12 cellular contexts compared by ENCODE assay signal in the genomic region with DNA sequence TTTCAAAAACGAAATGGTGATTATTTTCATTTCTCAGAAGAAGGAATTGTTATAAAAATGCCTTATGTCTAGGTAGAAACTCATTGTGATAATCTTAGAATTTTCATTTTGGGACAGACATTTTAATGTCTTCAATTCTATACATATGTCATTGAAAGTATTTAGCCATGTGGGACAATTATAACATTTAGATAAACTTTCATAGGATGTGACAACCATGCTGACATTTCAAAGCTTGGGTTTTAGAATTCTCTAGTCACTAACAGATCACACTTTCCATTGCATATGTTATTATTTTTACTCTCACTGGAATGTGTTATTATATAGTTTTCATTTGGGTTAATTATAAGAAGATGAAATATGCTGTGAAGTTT. TPM values are rescaled to one million over a fixed set of nuclear protein-coding genes. Genes with fewer than 3 reads are reported as not detected.
DNase-seq lines count a peak whose midpoint lies in the region; ATAC-seq and TF ChIP-seq lines count a peak whose summit lies in the region.
"Had no signal": no experiment of that assay in that cellular context is flagged by ENCODE, and none has a peak within 500 bp of the region (broad histone marks: within the 10 kb centered on the region; RNA-seq: fewer than 3 reads in every experiment).

No MANE protein-coding gene starts in this region.

- H3K27ac ChIP-seq in SU-DHL-6 (ENCODE audit: low read depth, low read length) (peak overlapping the region; percentile 79), esophagus squamous epithelium (peak overlapping the region; percentile 69 to 86 (median 78)), tibial nerve (peak overlapping the region in 3 of 4 donors; percentile 10 to 43 (median 21))

- H3K9ac ChIP-seq in SU-DHL-6 (ENCODE audit: low read length), result 0 out of 2 replicates have a peak overlapping the region, but pooled peaks have one; percentile 2

- H3K36me3 Mint-ChIP-seq in activated naive CD4-positive, alpha-beta T cell treated with anti-CD3 and anti-CD28 coated beads for 36 hours (ENCODE audit: low read depth), result peaks cover 97% of the 10 kb centered on the region

- ATAC-seq in GM18870 (IDR thresholded peaks at IDR 0.05; ENCODE audit: unreplicated experiment) (no peak), GM18858 (IDR thresholded peaks at IDR 0.05; ENCODE audit: unreplicated experiment) (no peak)

- H3K36me3 ChIP-seq in SU-DHL-6 (ENCODE audit: low read length) (peaks cover 67% of the 10 kb centered on the region), esophagus squamous epithelium (peaks cover 0 to 9% (median 0%) of the 10 kb centered on the region in 3 donors), tibial nerve (peaks cover 0 to 14% (median 0%) of the 10 kb centered on the region in 3 donors)

- no peak overlapping the region for H2AFZ ChIP-seq in SU-DHL-6 (ENCODE audit: low read depth, low read length, severe bottlenecking)

- H3K79me2 ChIP-seq in SU-DHL-6 (ENCODE audit: insufficient read depth, low read length), result peaks cover 22% of the 10 kb centered on the region

- no peaks in the 10 kb centered on the region for H3K27me3 Mint-ChIP-seq in activated naive CD4-positive, alpha-beta T cell treated with anti-CD3 and anti-CD28 coated beads for 36 hours (ENCODE audit: low read depth)

- 15 to 44% methylated on average over 1 of the region's 1 CpG for WGBS in esophagus squamous epithelium, 2 donors
- 75 to 83% methylated on average over 1 of the region's 1 CpG for WGBS in tibial nerve, 2 donors

- no peaks in the 10 kb centered on the region for H4K20me1 ChIP-seq in SU-DHL-6 (ENCODE audit: low read depth, low read length)

- intact Hi-C loops in activated naive CD4-positive, alpha-beta T cell treated with anti-CD3 and anti-CD28 coated beads for 36 hours (cut with micrococcal nuclease), result loop anchor here (1.0 kb wide), 4 partner anchors 19 to 391 kb away; no protein-coding TSS in a partner anchor
- intact Hi-C loops in esophagus squamous epithelium (cut with DNase I), result no loop called here

- CTCF ChIA-PET in activated naive CD4-positive, alpha-beta T cell treated with anti-CD3 and anti-CD28 coated beads for 36 hours (lab: Charles Lee), result interaction anchor here (0.7 to 8.8 kb wide), 13 partner anchors 12 to 98 kb away, joined by 3 to 113 read pairs (median 4); no protein-coding TSS in a partner anchor

- no peak for TF ChIP-seq POLR2A in esophagus squamous epithelium (IDR thresholded peaks at IDR 0.05)
- no peak for TF ChIP-seq POLR2A in tibial nerve (IDR thresholded peaks at IDR 0.05)

- TF ChIP-seq EP300 in tibial nerve (IDR thresholded peaks at IDR 0.05), result no peak

- TF ChIP-seq CTCF in SU-DHL-6 (IDR thresholded peaks at IDR 0.05; ENCODE audit: insufficient read depth, low read length, poor library complexity, severe bottlenecking), result no peak
- no peak for TF ChIP-seq CTCF in esophagus squamous epithelium (IDR thresholded peaks at IDR 0.05)
- TF ChIP-seq CTCF in tibial nerve (IDR thresholded peaks at IDR 0.05), result no peak

- peak overlapping the region; percentile 93 for H3K4me2 ChIP-seq in SU-DHL-6 (ENCODE audit: low read depth, low read length, poor library complexity, severe bottlenecking)

- H3F3A ChIP-seq in SU-DHL-6 (ENCODE audit: insufficient read depth), result peaks cover 45% of the 10 kb centered on the region

- H3K27me3 ChIP-seq in SU-DHL-6 (ENCODE audit: low read length) (no peaks in the 10 kb centered on the region), esophagus squamous epithelium (no peaks in the 10 kb centered on the region), tibial nerve (no peaks in the 10 kb centered on the region)

- DNase-seq in activated naive CD4-positive, alpha-beta T cell treated with anti-CD3 and anti-CD28 coated beads for 36 hours, result no peak
- DNase-seq in activated naive CD4-positive, alpha-beta T cell (lab: John Stamatoyannopoulos, UW), result no peak
- DNase-seq in esophagus squamous epithelium (lab: John Stamatoyannopoulos, UW), result no peak
- no peak for DNase-seq in tibial nerve (ENCODE audit: low spot score in 2 of 2)
- DNase-seq in HuH-7.5 (ENCODE audit: low spot score), result no peak
- DNase-seq: NCI-H1694 treated with DMSO at 0.1 percent for 48 hours, NCI-H82 had no signal

- H3K4me3 ChIP-seq in SU-DHL-6 (ENCODE audit: insufficient read depth, low read length, poor library complexity, severe bottlenecking) (peak overlapping the region; percentile 4), esophagus squamous epithelium (no peak overlapping the region), tibial nerve (no peak overlapping the region)

- no peaks in the 10 kb centered on the region for H3K9me2 ChIP-seq in SU-DHL-6 (replicated peaks; ENCODE audit: insufficient read depth, low read length)

- H3K4me1 ChIP-seq in esophagus squamous epithelium (peaks cover 5 to 51% (median 8%) of the 10 kb centered on the region in 3 donors), tibial nerve (peaks cover 0 to 21% (median 4%) of the 10 kb centered on the region in 4 donors)

- H3K4me1 Mint-ChIP-seq in activated naive CD4-positive, alpha-beta T cell treated with anti-CD3 and anti-CD28 coated beads for 36 hours (ENCODE audit: low read depth), result peaks cover 67% of the 10 kb centered on the region

- H3K27ac Mint-ChIP-seq in activated naive CD4-positive, alpha-beta T cell treated with anti-CD3 and anti-CD28 coated beads for 36 hours, result peak overlapping the region; percentile 98
- H3K27ac Mint-ChIP-seq: progenitor cell of endocrine pancreas had no signal

- peak overlapping the region; percentile 96 for H3K4me3 Mint-ChIP-seq in activated naive CD4-positive, alpha-beta T cell treated with anti-CD3 and anti-CD28 coated beads for 36 hours

- no peaks in the 10 kb centered on the region for H3K9me3 Mint-ChIP-seq in activated naive CD4-positive, alpha-beta T cell treated with anti-CD3 and anti-CD28 coated beads for 36 hours

- H3K9me3 ChIP-seq in SU-DHL-6 (ENCODE audit: insufficient read depth, low read length), result no peaks in the 10 kb centered on the region
- no peaks in the 10 kb centered on the region for H3K9me3 ChIP-seq in esophagus squamous epithelium
- H3K9me3 ChIP-seq in tibial nerve, result no peaks in the 10 kb centered on the region

RNA-seq across cellular contexts. Expression of a gene that starts 4.9 kb away (rescaled TPM):
- 10 to 100 TPM; 79.6 to 82.6 TPM for total RNA-seq in activated naive CD4-positive, alpha-beta T cell treated with anti-CD3 and anti-CD28 coated beads for 36 hours
- total RNA-seq in esophagus squamous epithelium, result 1 to 10 TPM in 3 of 4 donors, under 1 TPM in 1; 0.83 to 3.6 (median 2.4) TPM
- 1 to 10 TPM; 2.7 to 9.8 (median 4.6) TPM for total RNA-seq in tibial nerve
- total RNA-seq: lung microvascular endothelial cell, progenitor cell of endocrine pancreas had no signal

RNA-seq across cellular contexts. Expression of a gene that starts 39.9 kb away (rescaled TPM):
- total RNA-seq in activated naive CD4-positive, alpha-beta T cell treated with anti-CD3 and anti-CD28 coated beads for 36 hours, result 1 to 10 TPM; 3.0 to 3.2 TPM
- total RNA-seq in esophagus squamous epithelium (10 to 100 TPM in 2 of 4 donors, 1 to 10 TPM in 2; 8.0 to 13.2 (median 11.2) TPM), tibial nerve (10 to 100 TPM in 3 of 4 donors, 1 to 10 TPM in 1; 8.2 to 11.6 (median 11.0) TPM)

Comparison
In these comparisons a context has a peak if more than half of its experiments do, and no peak if none do; other contexts are left out.
1. H3K27ac ChIP-seq: peak in every context shown above with its lines; median percentile 79 in SU-DHL-6; 78 in esophagus squamous epithelium; 21 in tibial nerve.
2. RNA of a gene that starts 4.9 kb away (total RNA-seq): 79.6 to 82.6 TPM in activated naive CD4-positive, alpha-beta T cell treated with anti-CD3 and anti-CD28 coated beads for 36 hours; 2.7 to 9.8 TPM in tibial nerve and 0.83 to 3.6 TPM in esophagus squamous epithelium; every median in the first group is over 4 times any median in the second.